17 cellular contexts compared by ENCODE assay signal in genomic region chr2:16257001-16257724, GRCh38.
"Had no signal": no experiment of that assay in that cellular context is flagged by ENCODE, and none has a peak within 500 bp of the region (broad histone marks: within the 10 kb centered on the region; RNA-seq: fewer than 3 reads in every experiment).

No MANE protein-coding gene starts in this region.

- H3K9me3 ChIP-seq: adrenal gland, body of pancreas, gastroesophageal sphincter, left ventricle myocardium inferior, tibial artery had no signal

- H3K4me3 ChIP-seq: adrenal gland, body of pancreas, coronary artery, gastroesophageal sphincter, left ventricle myocardium inferior, neural progenitor cell, skin epidermis, tibial artery had no signal

- H3K36me3 ChIP-seq: adrenal gland, gastroesophageal sphincter, left ventricle myocardium inferior, neural progenitor cell, tibial artery had no signal

- H3K4me1 ChIP-seq: adrenal gland, gastroesophageal sphincter, left ventricle myocardium inferior, tibial artery had no signal

- H3K79me2 ChIP-seq: parathyroid adenoma had no signal

- H2AFZ ChIP-seq: neural progenitor cell, parathyroid adenoma had no signal

- H3K27ac Mint-ChIP-seq: neural progenitor cell had no signal

- H3K4me2 ChIP-seq: neural progenitor cell had no signal

- H3K27ac ChIP-seq: adrenal gland, body of pancreas, coronary artery, gastroesophageal sphincter, left ventricle myocardium inferior, neural progenitor cell, parathyroid adenoma, skin epidermis, tibial artery, VCaP had no signal

- H3K27me3 ChIP-seq: adrenal gland, body of pancreas, gastroesophageal sphincter, neural progenitor cell had no signal

- H3K9ac ChIP-seq: neural progenitor cell, parathyroid adenoma had no signal

- H3K4me3 Mint-ChIP-seq: neural progenitor cell had no signal

- ATAC-seq: body of pancreas, gastroesophageal sphincter had no signal

- DNase-seq: activated CD8-positive, alpha-beta memory T cell treated with anti-CD3 and anti-CD28 coated beads for 24 hours; activated naive CD4-positive, alpha-beta T cell treated with Interleukin-2 at 50 U/mL for 16 hours; adrenal gland; central memory CD4-positive, alpha-beta T cell; effector CD8-positive, alpha-beta T cell; kidney; left ventricle myocardium inferior; mesendoderm; stimulated activated CD4-positive, alpha-beta T cell treated with anti-CD3 and anti-CD28 coated beads, Interleukin-4, amount 100 ng/mL, for 4 hours; tibial artery had no signal
